17 cellular contexts compared by ENCODE assay signal in genomic region chr10:12785338-12785934, GRCh38.
DNase-seq lines count a peak whose midpoint lies in the region; ATAC-seq and TF ChIP-seq lines count a peak whose summit lies in the region.
"Had no signal": no experiment of that assay in that cellular context is flagged by ENCODE, and none has a peak within 500 bp of the region (broad histone marks: within the 10 kb centered on the region; RNA-seq: fewer than 3 reads in every experiment).

No MANE protein-coding gene starts in this region.

- H3K9me3 ChIP-seq in ectodermal cell (ENCODE audit: control insufficient read depth, low read length) = no peaks in the 10 kb centered on the region
- no peaks in the 10 kb centered on the region for H3K9me3 ChIP-seq in suprapubic skin
- H3K9me3 ChIP-seq in CD4-positive, alpha-beta memory T cell (ENCODE audit: control insufficient read depth in 1 of 2, low read length in 2 of 2) = no peaks in the 10 kb centered on the region
- no peaks in the 10 kb centered on the region for H3K9me3 ChIP-seq in body of pancreas

- no peak for ATAC-seq in body of pancreas
- ATAC-seq: Panc1, Right ventricle myocardium inferior had no signal

- H3K36me3 ChIP-seq in ectodermal cell (ENCODE audit: control insufficient read depth, insufficient read depth, low read length) (no peaks in the 10 kb centered on the region), suprapubic skin (no peaks in the 10 kb centered on the region), body of pancreas (replicated peaks in 1 of 2; ENCODE audit: insufficient read depth in 1 of 2, low read depth in 2 of 2) (no peaks in the 10 kb centered on the region)
- H3K36me3 ChIP-seq in CD4-positive, alpha-beta memory T cell (ENCODE audit: insufficient read depth, low read length) = no peaks in the 10 kb centered on the region

- CTCF ChIA-PET in CD4-positive, alpha-beta memory T cell (lab: Charles Lee; ENCODE audit: partially characterized antibody) = interaction anchor here (1.3 kb wide), 1 partner anchor 9 kb away, joined by 5 read pairs; no protein-coding TSS in a partner anchor

- H3K27ac Mint-ChIP-seq in mesothelial cell of epicardium = peak overlapping the region; percentile 39
- no peak overlapping the region for H3K27ac Mint-ChIP-seq in T-helper 2 cell treated with Interferon-gamma antibody and Interleukin-4, amounts not matched to agents 5 μg/mL and 100 μg/mL, for 36 hours
- H3K27ac Mint-ChIP-seq in CD4-positive, alpha-beta memory T cell = no peak overlapping the region
- H3K27ac Mint-ChIP-seq: CD4-positive, alpha-beta T cell had no signal

- H3K4me3 Mint-ChIP-seq in mesothelial cell of epicardium = no peak overlapping the region
- H3K4me3 Mint-ChIP-seq in T-helper 2 cell treated with Interferon-gamma antibody and Interleukin-4, amounts not matched to agents 5 μg/mL and 100 μg/mL, for 36 hours = no peak overlapping the region
- no peak overlapping the region for H3K4me3 Mint-ChIP-seq in CD4-positive, alpha-beta memory T cell
- H3K4me3 Mint-ChIP-seq: CD4-positive, alpha-beta T cell had no signal

- peak overlapping the region; percentile 41 for H3K27ac ChIP-seq in ectodermal cell (ENCODE audit: insufficient read depth, low read depth, low read length, poor library complexity, severe bottlenecking)
- H3K27ac ChIP-seq in suprapubic skin = peak overlapping the region; percentile 69
- H3K27ac ChIP-seq in CD4-positive, alpha-beta memory T cell (ENCODE audit: low read depth, low read length) = no peak overlapping the region
- H3K27ac ChIP-seq in body of pancreas = no peak overlapping the region

- DNase-seq in LNCaP clone FGC (ENCODE audit: low read depth) (peak; percentile 57), mesothelial cell of epicardium (ENCODE audit: low spot score in 2 of 2, unreplicated experiment in 2 of 2) (no peak), suprapubic skin (ENCODE audit: low spot score in 2 of 2) (no peak), DMS153 (lab: John Stamatoyannopoulos, UW) (no peak), body of pancreas (no peak)
- no peak for DNase-seq in T-helper 2 cell treated with Interferon-gamma antibody and Interleukin-4, amounts not matched to agents 5 μg/mL and 100 μg/mL, for 36 hours (ENCODE audit: low spot score)
- DNase-seq in CD4-positive, alpha-beta memory T cell = no peak
- DNase-seq: CD4-positive, alpha-beta T cell; MM.1S; NCI-H1105 treated with DMSO at 0.1 percent for 48 hours; NCI-H1930; NCI-H2171; NCI-H446 treated with DMSO at 0.1 percent for 48 hours; NCI-H82 had no signal

- no peaks in the 10 kb centered on the region for H3K27me3 Mint-ChIP-seq in mesothelial cell of epicardium (ENCODE audit: low read depth)
- no peaks in the 10 kb centered on the region for H3K27me3 Mint-ChIP-seq in T-helper 2 cell treated with Interferon-gamma antibody and Interleukin-4, amounts not matched to agents 5 μg/mL and 100 μg/mL, for 36 hours (ENCODE audit: low read depth)
- H3K27me3 Mint-ChIP-seq in CD4-positive, alpha-beta memory T cell = no peaks in the 10 kb centered on the region
- H3K27me3 Mint-ChIP-seq: CD4-positive, alpha-beta T cell had no signal

- TF ChIP-seq EP300 in suprapubic skin (IDR thresholded peaks at IDR 0.05) = no peak

- intact Hi-C loops in CD4-positive, alpha-beta memory T cell (cut with micrococcal nuclease) = no loop called here
- intact Hi-C loops in body of pancreas (cut with DNase I) = no loop called here

- 80% methylated on average over 16 of the region's 16 CpGs for WGBS in ectodermal cell, 2 experiments
- 66% methylated on average over 15 of the region's 16 CpGs for WGBS in suprapubic skin
- WGBS in body of pancreas, 2 donors = 84 to 90% methylated on average over 15 to 16 of the region's 16 CpGs

- no peak for TF ChIP-seq POLR2A in suprapubic skin (IDR thresholded peaks at IDR 0.05)
- no peak for TF ChIP-seq POLR2A in body of pancreas (IDR thresholded peaks at IDR 0.05)

- H3K4me3 ChIP-seq in LNCaP clone FGC (ENCODE audit: low read depth, low read length) = no peak overlapping the region
- no peak overlapping the region for H3K4me3 ChIP-seq in ectodermal cell (ENCODE audit: insufficient read depth, low read depth, low read length)
- H3K4me3 ChIP-seq in suprapubic skin = no peak overlapping the region
- H3K4me3 ChIP-seq in CD4-positive, alpha-beta memory T cell (ENCODE audit: low read length in 2 of 2) = no peak overlapping the region
- no peak overlapping the region for H3K4me3 ChIP-seq in body of pancreas

- TF ChIP-seq CTCF in LNCaP clone FGC (IDR thresholded peaks at IDR 0.05; ENCODE audit: control insufficient read depth, extremely low read depth, insufficient read depth) (no peak), mesothelial cell of epicardium (IDR thresholded peaks at IDR 0.05; ENCODE audit: unreplicated experiment) (no peak), suprapubic skin (IDR thresholded peaks at IDR 0.05) (no peak), body of pancreas (IDR thresholded peaks at IDR 0.05) (no peak)

- POLR2A ChIA-PET in CD4-positive, alpha-beta memory T cell (lab: Charles Lee; ENCODE audit: partially characterized antibody) = no interaction called here

- H3K4me1 Mint-ChIP-seq in mesothelial cell of epicardium = peaks cover 32% of the 10 kb centered on the region
- H3K4me1 Mint-ChIP-seq in T-helper 2 cell treated with Interferon-gamma antibody and Interleukin-4, amounts not matched to agents 5 μg/mL and 100 μg/mL, for 36 hours (ENCODE audit: low read depth) = peaks cover 5% of the 10 kb centered on the region
- H3K4me1 Mint-ChIP-seq in CD4-positive, alpha-beta memory T cell = peaks cover 5 to 6% (median 5%) of the 10 kb centered on the region in 4 donors

- H3K36me3 Mint-ChIP-seq in mesothelial cell of epicardium = no peaks in the 10 kb centered on the region
- H3K36me3 Mint-ChIP-seq in T-helper 2 cell treated with Interferon-gamma antibody and Interleukin-4, amounts not matched to agents 5 μg/mL and 100 μg/mL, for 36 hours (ENCODE audit: low read depth) = no peaks in the 10 kb centered on the region
- peaks cover 20 to 40% of the 10 kb centered on the region in 2 donors for H3K36me3 Mint-ChIP-seq in CD4-positive, alpha-beta memory T cell

- no peaks in the 10 kb centered on the region for H3K9me3 Mint-ChIP-seq in mesothelial cell of epicardium
- H3K9me3 Mint-ChIP-seq in T-helper 2 cell treated with Interferon-gamma antibody and Interleukin-4, amounts not matched to agents 5 μg/mL and 100 μg/mL, for 36 hours = no peaks in the 10 kb centered on the region
- peaks cover 0 to 2% (median 0%) of the 10 kb centered on the region in 8 donors for H3K9me3 Mint-ChIP-seq in CD4-positive, alpha-beta memory T cell
- H3K9me3 Mint-ChIP-seq: CD4-positive, alpha-beta T cell had no signal

- H3K4me1 ChIP-seq in ectodermal cell (ENCODE audit: control insufficient read depth, insufficient read depth, low read length) = peaks cover 26% of the 10 kb centered on the region
- peaks cover 30% of the 10 kb centered on the region for H3K4me1 ChIP-seq in suprapubic skin
- no peaks in the 10 kb centered on the region for H3K4me1 ChIP-seq in CD4-positive, alpha-beta memory T cell (ENCODE audit: insufficient read depth, low read length)
- H3K4me1 ChIP-seq in body of pancreas = no peaks in the 10 kb centered on the region

- no peaks in the 10 kb centered on the region for H3K27me3 ChIP-seq in ectodermal cell (ENCODE audit: control insufficient read depth, insufficient read depth, low read length, poor library complexity, severe bottlenecking)
- no peaks in the 10 kb centered on the region for H3K27me3 ChIP-seq in suprapubic skin
- H3K27me3 ChIP-seq in CD4-positive, alpha-beta memory T cell (ENCODE audit: insufficient read depth, low read length) = no peaks in the 10 kb centered on the region
- no peaks in the 10 kb centered on the region for H3K27me3 ChIP-seq in body of pancreas

Comparison
In these comparisons a context has a peak if more than half of its experiments do, and no peak if none do; other contexts are left out.
1. H3K27ac ChIP-seq: peak in ectodermal cell (single experiment) and suprapubic skin (single experiment); none in CD4-positive, alpha-beta memory T cell (single experiment) and body of pancreas (0 of 4).